1 cellular context compared by ENCODE assay signal in the genomic region with DNA sequence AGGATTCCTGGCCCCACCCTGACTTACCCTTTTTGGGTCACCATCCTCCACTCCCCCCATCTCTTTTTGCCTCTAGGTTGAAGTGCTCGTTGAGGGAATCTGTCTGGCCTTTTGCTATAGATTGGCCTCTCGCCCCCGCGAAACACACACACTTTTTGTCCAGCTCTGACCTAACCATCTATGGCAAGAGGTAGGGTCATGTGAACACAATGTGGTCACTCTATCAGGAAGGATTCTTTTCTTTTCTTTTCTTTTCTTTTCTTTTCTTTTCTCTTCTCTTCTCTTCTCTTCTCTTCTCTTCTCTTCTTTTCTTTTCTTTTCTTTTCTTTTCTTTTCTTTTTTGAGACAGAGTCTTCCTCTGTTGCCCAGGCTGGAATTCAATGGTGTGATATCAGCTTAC. TPM values are rescaled to one million over a fixed set of nuclear protein-coding genes. Genes with fewer than 3 reads are reported as not detected.
"Had no signal": no experiment of that assay in that cellular context is flagged by ENCODE, and none has a peak within 500 bp of the region (broad histone marks: within the 10 kb centered on the region; RNA-seq: fewer than 3 reads in every experiment).

No MANE protein-coding gene starts in this region.

RNA-seq across cellular contexts. Expression of a gene that starts 27.6 kb away (rescaled TPM):
- total RNA-seq: M059J had no signal
